Comparison of ENCODE assay signal across 8 cellular contexts in genomic region chr14:91116401-91116800, GRCh38. TPM values are rescaled to one million over a fixed set of nuclear protein-coding genes. Genes with fewer than 3 reads are reported as not detected.
DNase-seq lines count a peak whose midpoint lies in the region; ATAC-seq, FAIRE-seq and TF ChIP-seq lines count a peak whose summit lies in the region.
"Not testable (repeated sequence)": the region's sequence is repeated elsewhere in the genome, so short reads cannot be mapped to it uniquely, and the experiment has no call there.

No MANE protein-coding gene starts in this region.

- TF ChIP-seq POLR2A in GM12878 (IDR thresholded peaks at IDR 0.05; ENCODE audit: low read depth, low read length); heart left ventricle (IDR thresholded peaks at IDR 0.05): not testable (repeated sequence)

- H3K36me3 ChIP-seq in A673 (ENCODE audit: insufficient read depth, low read length, poor library complexity, severe bottlenecking); PC-9 (ENCODE audit: low read depth); GM12878 (ENCODE audit: control insufficient read depth in 2 of 2, insufficient read depth in 2 of 2, low read length in 1 of 2): not testable (repeated sequence)
- peaks cover 0 to 29% (median 7%) of the 10 kb centered on the region in 9 donors for H3K36me3 ChIP-seq in heart left ventricle

- H3K36me3 Mint-ChIP-seq in HFFc6 (ENCODE audit: low read depth): peaks cover 13% of the 10 kb centered on the region
- H3K36me3 Mint-ChIP-seq in activated CD4-positive, alpha-beta memory T cell treated with anti-CD3 and anti-CD28 coated beads, Interleukin-2, amount 10 ng/mL, durations not matched to agents 7 days and 5 days (ENCODE audit: low read depth): peaks cover 71% of the 10 kb centered on the region
- H3K36me3 Mint-ChIP-seq in naive thymus-derived CD8-positive, alpha-beta T cell: peaks cover 0 to 34% (median 27%) of the 10 kb centered on the region in 3 donors

- not testable (repeated sequence) for H3K9me3 ChIP-seq in A673 (ENCODE audit: low read depth, low read length, poor library complexity, severe bottlenecking); PC-9 (ENCODE audit: insufficient read depth, low read depth); GM12878 (replicated peaks; ENCODE audit: control insufficient read depth, insufficient read depth, low read length); heart left ventricle

- H3K9me2 ChIP-seq in PC-9 (ENCODE audit: insufficient read depth): not testable (repeated sequence)

- not testable (repeated sequence) for BruUV-seq in A673 (replicated peaks; lab: Mats Ljungman, UMichigan); GM12878 (replicated peaks; lab: Mats Ljungman, UMichigan)
- BruUV-seq in PC-9 (replicated peaks; lab: Mats Ljungman, UMichigan): TSS peak; percentile 20

- not testable (repeated sequence) for H3K27me3 Mint-ChIP-seq in HFFc6 (ENCODE audit: insufficient read depth); activated CD4-positive, alpha-beta memory T cell treated with anti-CD3 and anti-CD28 coated beads, Interleukin-2, amount 10 ng/mL, durations not matched to agents 7 days and 5 days; naive thymus-derived CD8-positive, alpha-beta T cell

- peaks cover 63% of the 10 kb centered on the region for H3K4me1 Mint-ChIP-seq in HFFc6 (ENCODE audit: low read depth)
- H3K4me1 Mint-ChIP-seq in activated CD4-positive, alpha-beta memory T cell treated with anti-CD3 and anti-CD28 coated beads, Interleukin-2, amount 10 ng/mL, durations not matched to agents 7 days and 5 days: peaks cover 68% of the 10 kb centered on the region
- H3K4me1 Mint-ChIP-seq in naive thymus-derived CD8-positive, alpha-beta T cell: peaks cover 33 to 87% (median 81%) of the 10 kb centered on the region in 4 donors

- H3K4me1 ChIP-seq in A673 (ENCODE audit: insufficient read depth, low read length, poor library complexity, severe bottlenecking): peaks cover 31% of the 10 kb centered on the region
- H3K4me1 ChIP-seq in PC-9 (replicated peaks; ENCODE audit: insufficient read depth): peaks cover 48% of the 10 kb centered on the region
- peaks cover 15% of the 10 kb centered on the region for H3K4me1 ChIP-seq in GM12878 (ENCODE audit: control insufficient read depth, insufficient read depth, low read length)
- peaks cover 5 to 61% (median 46%) of the 10 kb centered on the region in 12 donors for H3K4me1 ChIP-seq in heart left ventricle

- H3K4me2 ChIP-seq in PC-9: peak overlapping the region; percentile 71
- H3K4me2 ChIP-seq in GM12878 (ENCODE audit: control insufficient read depth, insufficient read depth): peak overlapping the region; percentile 75

- SMC1A ChIA-PET in GM12878 (lab: Charles Lee; ENCODE audit: uncharacterized antibody, unreplicated experiment): interaction anchor here (1.3 to 4.2 kb wide), 7 partner anchors 9 to 131 kb away, joined by 3 to 68 read pairs (median 8); partner anchors contain the start of gene RPS6KA5

- RAD21 ChIA-PET in GM12878 (lab: Charles Lee; ENCODE audit: unreplicated experiment): interaction anchor here (0.9 to 5.3 kb wide), 6 partner anchors 11 to 212 kb away, joined by 3 to 63 read pairs (median 10); partner anchors contain the start of gene RPS6KA5

- peak overlapping the region; percentile 89 for H3K9ac ChIP-seq in GM12878 (ENCODE audit: control insufficient read depth, insufficient read depth, low read length)

- not testable (repeated sequence) for DNase-seq in A673 (ENCODE audit: low spot score); HFFc6; PC-9; activated CD4-positive, alpha-beta memory T cell treated with anti-CD3 and anti-CD28 coated beads, Interleukin-2, amount 10 ng/mL, durations not matched to agents 7 days and 5 days; GM12878 (ENCODE audit: low read depth, low spot score); heart left ventricle; naive thymus-derived CD8-positive, alpha-beta T cell
- DNase-seq in stimulated activated naive CD4-positive, alpha-beta T cell treated with Interleukin-2 at 50 U/mL for 16 hours (lab: John Stamatoyannopoulos, UW): peak; percentile 15

- H3K27ac Mint-ChIP-seq in HFFc6: not testable (repeated sequence)
- peak overlapping the region; percentile 96 for H3K27ac Mint-ChIP-seq in activated CD4-positive, alpha-beta memory T cell treated with anti-CD3 and anti-CD28 coated beads, Interleukin-2, amount 10 ng/mL, durations not matched to agents 7 days and 5 days
- H3K27ac Mint-ChIP-seq in naive thymus-derived CD8-positive, alpha-beta T cell: peak overlapping the region; percentile 89 to 99 (median 96)

- intact Hi-C loops in A673 (cut with micrococcal nuclease; ENCODE audit: unreplicated experiment); PC-9 (cut with micrococcal nuclease; ENCODE audit: unreplicated experiment): not testable (repeated sequence)
- intact Hi-C loops in GM12878 (cut with micrococcal nuclease; ENCODE audit: unreplicated experiment): loop anchor here (5.0 kb wide), 1 partner anchor 109 kb away; no protein-coding TSS in a partner anchor
- intact Hi-C loops in heart left ventricle (cut with DNase I): loop anchor here in 1 of 10 donors (5.0 kb wide), 1 partner anchor 46 kb away; no protein-coding TSS in a partner anchor

- TF ChIP-seq CTCF in A673 (conservative IDR thresholded peaks at IDR 0.05; ENCODE audit: low read depth, low read length); HFFc6 (IDR thresholded peaks at IDR 0.05); PC-9 (conservative IDR thresholded peaks at IDR 0.05); GM12878 (IDR thresholded peaks at IDR 0.05 in 2 of 3, conservative IDR thresholded peaks at IDR 0.05 in 1 of 3; ENCODE audit: control insufficient read depth in 2 of 3, extremely low read depth in 1 of 3, insufficient read depth in 1 of 3, low read depth in 3 of 3, low read length in 3 of 3); heart left ventricle (IDR thresholded peaks at IDR 0.05): not testable (repeated sequence)

- WGBS in GM12878 (ENCODE audit: insufficient coverage, insufficient replicate concordance, low lambda C conversion rate, missing lambda C conversion rate): 0% methylated on average over 3 of the region's 3 CpGs
- 88 to 93% (median 90%) methylated on average over 3 of the region's 3 CpGs for WGBS in heart left ventricle, 4 donors

- H3K79me2 ChIP-seq in PC-9 (ENCODE audit: low read depth): not testable (repeated sequence)
- peaks cover 58% of the 10 kb centered on the region for H3K79me2 ChIP-seq in GM12878 (ENCODE audit: control insufficient read depth, insufficient read depth, low read length)

- CTCF ChIA-PET in A673 (lab: Charles Lee); PC-9 (lab: Charles Lee): not testable (repeated sequence)
- CTCF ChIA-PET in activated CD4-positive, alpha-beta memory T cell treated with anti-CD3 and anti-CD28 coated beads, Interleukin-2, amount 10 ng/mL, durations not matched to agents 7 days and 5 days (lab: Charles Lee): interaction anchor here (1.5 to 5.8 kb wide), 6 partner anchors 9 to 358 kb away, joined by 4 to 50 read pairs (median 27); partner anchors contain the start of gene RPS6KA5
- CTCF ChIA-PET in GM12878 (lab: Yijun Ruan, JAX): interaction anchor here (0.8 to 3.8 kb wide), 8 partner anchors 9 to 109 kb away, joined by 3 to 26 read pairs (median 4); no protein-coding TSS in a partner anchor

- not testable (repeated sequence) for H3K27me3 ChIP-seq in A673 (replicated peaks; ENCODE audit: insufficient read depth, low read depth, low read length, poor library complexity); PC-9 (ENCODE audit: insufficient read depth, low read depth); GM12878 (replicated peaks in 1 of 2; ENCODE audit: control insufficient read depth in 2 of 2, insufficient read depth in 2 of 2, low read length in 1 of 2); heart left ventricle

- not testable (repeated sequence) for ATAC-seq in GM12878; heart left ventricle; naive thymus-derived CD8-positive, alpha-beta T cell

- TF ChIP-seq RAD21 in GM12878 (IDR thresholded peaks at IDR 0.05; ENCODE audit: insufficient read depth, low read depth, low read length): not testable (repeated sequence)

- FAIRE-seq in GM12878 (lab: Jason Lieb, UNC): not testable (repeated sequence)

- POLR2A ChIA-PET in A673 (lab: Charles Lee; ENCODE audit: low non-redundant PET); PC-9 (lab: Charles Lee; ENCODE audit: unreplicated experiment): not testable (repeated sequence)
- POLR2A ChIA-PET in activated CD4-positive, alpha-beta memory T cell treated with anti-CD3 and anti-CD28 coated beads, Interleukin-2, amount 10 ng/mL, durations not matched to agents 7 days and 5 days (lab: Charles Lee): interaction anchor here (0.6 to 8.6 kb wide), 17 partner anchors 9 to 938 kb away, joined by 3 to 488 read pairs (median 16); partner anchors contain the start of genes CCDC88C, GPR68 and RPS6KA5
- POLR2A ChIA-PET in GM12878 (lab: Charles Lee): interaction anchor here (0.6 to 3.9 kb wide), 7 partner anchors 9 to 266 kb away, joined by 3 to 94 read pairs (median 5); partner anchors contain the start of gene RPS6KA5
- POLR2A ChIA-PET in naive thymus-derived CD8-positive, alpha-beta T cell (lab: Charles Lee): interaction anchor here (0.7 to 1.7 kb wide), 2 partner anchors 18 to 394 kb away, joined by 3 to 5 read pairs; partner anchors contain the start of gene PPP4R3A

- H3K27ac ChIP-seq in A673 (ENCODE audit: low read depth, low read length, poor library complexity, severe bottlenecking) (peak overlapping the region; percentile 79), PC-9 (peak overlapping the region; percentile 21), GM12878 (ENCODE audit: control insufficient read depth, insufficient read depth) (peak overlapping the region; percentile 98), heart left ventricle (peak overlapping the region in 11 of 12 donors; percentile 26 to 99 (median 96))

- H3F3A ChIP-seq in PC-9 (ENCODE audit: insufficient read depth, low read depth): peaks cover 21% of the 10 kb centered on the region; the same call in 1 of the 2 replicates

- in situ Hi-C loops in GM12878 (cut with MboI): not testable (repeated sequence)

- 0 out of 2 replicates have a peak overlapping the region, but pooled peaks have one; percentile 1 for H3K4me3 Mint-ChIP-seq in HFFc6
- peak overlapping the region; percentile 94 for H3K4me3 Mint-ChIP-seq in activated CD4-positive, alpha-beta memory T cell treated with anti-CD3 and anti-CD28 coated beads, Interleukin-2, amount 10 ng/mL, durations not matched to agents 7 days and 5 days
- peak overlapping the region; percentile 86 to 99 (median 94) for H3K4me3 Mint-ChIP-seq in naive thymus-derived CD8-positive, alpha-beta T cell

- not testable (repeated sequence) for TF ChIP-seq EP300 in GM12878 (IDR thresholded peaks at IDR 0.05; ENCODE audit: borderline replicate concordance in 1 of 2, control insufficient read depth in 1 of 2, low read depth in 2 of 2, low read length in 2 of 2)

- H3K4me3 ChIP-seq in A673 (ENCODE audit: low read depth, low read length, poor library complexity, severe bottlenecking); PC-9: not testable (repeated sequence)
- H3K4me3 ChIP-seq in GM12878: peak overlapping the region; percentile 100
- H3K4me3 ChIP-seq in heart left ventricle: peak overlapping the region in 10 of 12 donors; percentile 2 to 92 (median 74)

- not testable (repeated sequence) for H2AFZ ChIP-seq in PC-9; GM12878 (ENCODE audit: control insufficient read depth, low read depth, low read length)

- not testable (repeated sequence) for H4K20me1 ChIP-seq in PC-9 (ENCODE audit: insufficient read depth); GM12878 (ENCODE audit: control insufficient read depth, insufficient read depth)

- not testable (repeated sequence) for H3K9me3 Mint-ChIP-seq in HFFc6; activated CD4-positive, alpha-beta memory T cell treated with anti-CD3 and anti-CD28 coated beads, Interleukin-2, amount 10 ng/mL, durations not matched to agents 7 days and 5 days; naive thymus-derived CD8-positive, alpha-beta T cell

RNA-seq across cellular contexts. Expression of gene DGLUCY, which starts 2.5 kb away (rescaled TPM):
- total RNA-seq in A673 (2021): 26.7 and 36.2 TPM in 2 replicates
- total RNA-seq in HFFc6 (2021; fragmentation: NEBNext Ultra II Directional; extraction: Animal tissue kit (Norgen Biotek cat#: 25700)): 10 to 100 TPM; 13.5 to 18.1 (median 15.2) TPM
- 14.4 and 15.9 TPM in 2 replicates for total RNA-seq in PC-9 (2021)
- 100 to 1,000 TPM; 112 to 115 TPM for total RNA-seq in activated CD4-positive, alpha-beta memory T cell treated with anti-CD3 and anti-CD28 coated beads, Interleukin-2, amount 10 ng/mL, durations not matched to agents 7 days and 5 days
- total RNA-seq in GM12878 (2013; cell fraction: nucleolus; rRNA removed): 462 and 476 TPM in 2 replicates
- 64.0 and 69.7 TPM in 2 replicates for total RNA-seq in GM12878 (2014; rRNA removed)
- total RNA-seq in GM12878 (2014; rRNA removed; fragmentation: Illumina TruSeq; extraction: Trizol): 52.8 and 57.8 TPM in 2 replicates
- 50.5 and 56.8 TPM in 2 replicates for total RNA-seq in GM12878 (2021)
- 37.4 TPM for polyA plus RNA-seq in GM12878 (2011; ENCODE audit: low read depth)
- polyA plus RNA-seq in GM12878 (2011; rRNA removed): 42.9 and 53.5 TPM in 2 replicates
- polyA plus RNA-seq in GM12878 (2011; cell fraction: cytosol; rRNA removed): 52.2 and 69.1 TPM in 2 replicates
- polyA plus RNA-seq in GM12878 (2011; cell fraction: nucleus; rRNA removed): 290 and 321 TPM in 2 replicates
- 39.8 and 51.8 TPM in 2 replicates for polyA plus RNA-seq in GM12878 (2012)
- polyA plus RNA-seq in GM12878 (2014; fragmentation: Illumina TruSeq; extraction: Trizol): 69.9 and 70.3 TPM in 2 replicates
- polyA plus RNA-seq in GM12878 (2014; fragmentation: Nextera tagmentation; extraction: Ambion mirVana): 10 to 100 TPM; 15.0 to 23.2 TPM
- 57.4 and 64.6 TPM in 2 replicates for polyA plus RNA-seq in GM12878 (2014; rRNA removed)
- polyA plus RNA-seq in GM12878 (2016; fragmentation: Nextera tagmentation; extraction: Ambion mirVana): 10 to 100 TPM; 47.3 to 47.4 TPM
- polyA minus RNA-seq in GM12878 (2011; rRNA and poly(A)+ RNA removed): 76.4 and 134 TPM in 2 replicates
- 18.7 and 23.9 TPM in 2 replicates for polyA minus RNA-seq in GM12878 (2011; cell fraction: cytosol; rRNA and poly(A)+ RNA removed)
- polyA minus RNA-seq in GM12878 (2011; cell fraction: nucleus; rRNA and poly(A)+ RNA removed): 101 and 133 TPM in 2 replicates
- 100 to 1,000 TPM; 120 to 234 (median 184) TPM for total RNA-seq in heart left ventricle
- polyA plus RNA-seq in heart left ventricle: 100 to 1,000 TPM in 1 of 2 donors, 10 to 100 TPM in 1; 53.7 to 128 TPM
- total RNA-seq in naive thymus-derived CD8-positive, alpha-beta T cell: 10 to 100 TPM; 83.5 to 83.9 TPM
- 10 to 100 TPM; 24.9 to 38.5 (median 28.5) TPM for polyA plus RNA-seq in naive thymus-derived CD8-positive, alpha-beta T cell

RNA-seq across cellular contexts. Expression of gene RPS6KA5, which starts 56.0 kb away (rescaled TPM):
- total RNA-seq in A673 (2021): 7.6 and 7.9 TPM in 2 replicates
- under 1 TPM; 0.36 to 0.91 (median 0.48) TPM for total RNA-seq in HFFc6 (2021; fragmentation: NEBNext Ultra II Directional; extraction: Animal tissue kit (Norgen Biotek cat#: 25700))
- total RNA-seq in PC-9 (2021): 3.0 and 3.5 TPM in 2 replicates
- 10 to 100 TPM; 44.5 to 49.9 TPM for total RNA-seq in activated CD4-positive, alpha-beta memory T cell treated with anti-CD3 and anti-CD28 coated beads, Interleukin-2, amount 10 ng/mL, durations not matched to agents 7 days and 5 days
- total RNA-seq in GM12878 (2013; cell fraction: nucleolus; rRNA removed): 18.7 and 19.0 TPM in 2 replicates
- 2.4 and 2.8 TPM in 2 replicates for total RNA-seq in GM12878 (2014; rRNA removed)
- total RNA-seq in GM12878 (2014; rRNA removed; fragmentation: Illumina TruSeq; extraction: Trizol): 2.7 and 2.8 TPM in 2 replicates
- 4.6 and 4.8 TPM in 2 replicates for total RNA-seq in GM12878 (2021)
- polyA plus RNA-seq in GM12878 (2011; ENCODE audit: low read depth): 0.50 TPM
- 7.0 and 9.6 TPM in 2 replicates for polyA plus RNA-seq in GM12878 (2011; rRNA removed)
- polyA plus RNA-seq in GM12878 (2011; cell fraction: cytosol; rRNA removed): 2.6 and 2.9 TPM in 2 replicates
- polyA plus RNA-seq in GM12878 (2011; cell fraction: nucleus; rRNA removed): 8.2 and 8.8 TPM in 2 replicates
- polyA plus RNA-seq in GM12878 (2012): 1.0 and 1.3 TPM in 2 replicates
- 4.1 and 4.5 TPM in 2 replicates for polyA plus RNA-seq in GM12878 (2014; fragmentation: Illumina TruSeq; extraction: Trizol)
- 1 to 10 TPM; 1.4 to 1.5 TPM for polyA plus RNA-seq in GM12878 (2014; fragmentation: Nextera tagmentation; extraction: Ambion mirVana)
- polyA plus RNA-seq in GM12878 (2014; rRNA removed): 2.4 and 3.3 TPM in 2 replicates
- polyA plus RNA-seq in GM12878 (2016; fragmentation: Nextera tagmentation; extraction: Ambion mirVana): 1 to 10 TPM; 5.5 to 6.3 TPM
- 6.4 and 8.0 TPM in 2 replicates for polyA minus RNA-seq in GM12878 (2011; rRNA and poly(A)+ RNA removed)
- polyA minus RNA-seq in GM12878 (2011; cell fraction: cytosol; rRNA and poly(A)+ RNA removed): 2.8 and 3.3 TPM in 2 replicates
- 7.6 and 11.9 TPM in 2 replicates for polyA minus RNA-seq in GM12878 (2011; cell fraction: nucleus; rRNA and poly(A)+ RNA removed)
- total RNA-seq in heart left ventricle: 10 to 100 TPM in 3 of 9 donors, 1 to 10 TPM in 6; 6.5 to 13.3 (median 8.7) TPM
- 1 to 10 TPM in 1 of 2 donors, under 1 TPM in 1; 0.72 to 1.8 TPM for polyA plus RNA-seq in heart left ventricle
- 10 to 100 TPM; 18.4 to 23.2 TPM for total RNA-seq in naive thymus-derived CD8-positive, alpha-beta T cell
- 10 to 100 TPM; 12.3 to 14.5 (median 14.3) TPM for polyA plus RNA-seq in naive thymus-derived CD8-positive, alpha-beta T cell

Comparison
In these comparisons a context has a peak if more than half of its experiments do, and no peak if none do; other contexts are left out.
1. H3K27ac ChIP-seq: peak in every context shown above with its lines; median percentile 98 in GM12878; 96 in heart left ventricle; 79 in A673; 21 in PC-9.
2. H3K4me3 Mint-ChIP-seq: peak in every context shown above with its lines; median percentile 94 in activated CD4-positive, alpha-beta memory T cell treated with anti-CD3 and anti-CD28 coated beads, Interleukin-2, amount 10 ng/mL, durations not matched to agents 7 days and 5 days; 94 in naive thymus-derived CD8-positive, alpha-beta T cell; 1 in HFFc6.